8 cellular contexts compared by ENCODE assay signal in the genomic region with DNA sequence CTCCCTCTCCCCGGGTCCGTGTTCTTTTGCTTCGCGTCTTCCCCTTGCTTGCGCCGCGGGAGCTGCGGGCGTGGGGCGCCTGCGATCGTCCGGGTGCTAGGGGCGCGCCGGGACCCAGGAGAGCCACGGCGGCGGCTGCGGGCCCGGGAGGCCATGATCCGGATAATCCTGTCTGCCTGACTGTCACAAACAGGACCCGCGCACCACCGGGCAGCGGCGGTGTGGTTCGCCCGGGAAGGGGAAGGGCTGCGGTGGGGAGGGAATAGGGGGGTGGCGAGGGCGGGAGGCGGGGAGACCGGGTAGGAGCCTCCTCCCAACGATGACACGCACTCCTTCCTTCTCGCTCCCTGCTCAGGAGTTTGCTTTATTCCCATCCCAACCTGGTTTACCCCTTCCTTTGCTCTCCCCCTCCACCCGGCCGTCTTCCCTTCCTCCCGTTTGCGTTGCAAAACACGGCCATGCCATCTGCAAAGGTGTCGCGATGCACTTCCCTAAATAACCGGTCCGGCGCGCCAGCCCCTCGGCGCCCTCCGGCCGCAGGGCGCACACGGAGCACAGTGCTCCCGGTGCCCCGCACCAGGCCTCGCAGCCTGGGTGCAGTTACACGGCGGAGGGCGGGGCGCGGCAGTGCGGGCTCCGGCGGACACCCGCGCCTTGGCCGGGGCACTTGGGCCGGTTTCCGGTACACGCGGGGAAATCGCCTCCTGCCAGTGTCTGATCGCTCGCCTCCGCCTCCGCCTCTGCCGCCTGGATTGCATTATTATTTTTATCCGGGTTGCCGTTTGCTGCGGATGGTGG.
DNase-seq lines count a peak whose midpoint lies in the region; ATAC-seq lines count a peak whose summit lies in the region.

No MANE protein-coding gene starts in this region.

- peak; percentile 8 for ATAC-seq in GM21619 (IDR thresholded peaks at IDR 0.05; ENCODE audit: unreplicated experiment)

- DNase-seq in Ammon's horn (ENCODE audit: low spot score), result peak; percentile 90
- peak; percentile 11 for DNase-seq in NCI-H748 treated with DMSO at 0.1 percent for 48 hours (lab: John Stamatoyannopoulos, UW)
- peak; percentile 51 for DNase-seq in activated CD8-positive, alpha-beta memory T cell treated with anti-CD3 and anti-CD28 coated beads, Interleukin-2, amount 50 U/mL, for 4 hours
- DNase-seq in epidermal melanocyte (ENCODE audit: insufficient read length, low spot score), result peak; percentile 66
- DNase-seq in midbrain (lab: John Stamatoyannopoulos, UW), result peak; percentile 82
- peak; percentile 16 to 32 for DNase-seq in stimulated activated CD8-positive, alpha-beta memory T cell treated with anti-CD3 and anti-CD28 coated beads, Interleukin-15, amount 100 ng/mL, for 4 hours (ENCODE audit: low read depth in 2 of 2)
- no peak for DNase-seq in GOT3 (lab: John Stamatoyannopoulos, UW)
